Comparison of ENCODE assay signal across 16 cellular contexts in genomic region chr11:77075425-77075905, GRCh38. TPM values are rescaled to one million over a fixed set of nuclear protein-coding genes. Genes with fewer than 3 reads are reported as not detected.
DNase-seq lines count a peak whose midpoint lies in the region; ATAC-seq and TF ChIP-seq lines count a peak whose summit lies in the region.
"Had no signal": no experiment of that assay in that cellular context is flagged by ENCODE, and none has a peak within 500 bp of the region (broad histone marks: within the 10 kb centered on the region; RNA-seq: fewer than 3 reads in every experiment).

No MANE protein-coding gene starts in this region.

- CTCF ChIA-PET in Caco-2 (lab: Charles Lee) = interaction anchor here (0.6 to 1.7 kb wide), 9 partner anchors 9 to 157 kb away, joined by 3 to 19 read pairs (median 3); partner anchors contain the start of gene CAPN5
- CTCF ChIA-PET in naive thymus-derived CD4-positive, alpha-beta T cell (lab: Charles Lee) = no interaction called here

- H2AFZ ChIP-seq in neuronal stem cell (ENCODE audit: low read length) = no peak overlapping the region

- peaks cover 2% of the 10 kb centered on the region for H3K79me1 ChIP-seq in neuronal stem cell (ENCODE audit: low read depth, low read length)

- DNase-seq in Caco-2 (peak; percentile 55 to 58), NCI-H2029 (lab: John Stamatoyannopoulos, UW) (peak; percentile 33), neuronal stem cell (ENCODE audit: low spot score) (no peak), brain microvascular endothelial cell (no peak), NCI-H1694 treated with DMSO at 0.1 percent for 48 hours (lab: John Stamatoyannopoulos, UW) (no peak)
- no peak for DNase-seq in naive thymus-derived CD4-positive, alpha-beta T cell
- DNase-seq: activated CD8-positive, alpha-beta T cell treated with anti-CD3 and anti-CD28 coated beads for 36 hours; heart left ventricle; naive thymus-derived CD8-positive, alpha-beta T cell; NCI-H1930 had no signal

- H3K9me3 ChIP-seq in Caco-2 = peaks cover 11% of the 10 kb centered on the region
- peaks cover under 1 to 14% of the 10 kb centered on the region in 2 donors for H3K9me3 ChIP-seq in neuronal stem cell (replicated peaks in 1 of 2; ENCODE audit: control insufficient read depth in 2 of 2, insufficient read depth in 1 of 2, low read depth in 1 of 2, low read length in 2 of 2)
- no peaks in the 10 kb centered on the region for H3K9me3 ChIP-seq in naive thymus-derived CD4-positive, alpha-beta T cell (ENCODE audit: control insufficient read depth in 2 of 3, low read length in 3 of 3)
- H3K9me3 ChIP-seq: adrenal gland had no signal

- H3K27me3 ChIP-seq in Caco-2 (replicated peaks; ENCODE audit: control insufficient read depth, insufficient read depth, low read length) = no peaks in the 10 kb centered on the region
- no peaks in the 10 kb centered on the region for H3K27me3 ChIP-seq in neuronal stem cell (ENCODE audit: control insufficient read depth in 3 of 3, insufficient read depth in 3 of 3, low read depth in 1 of 3, low read length in 3 of 3)
- H3K27me3 ChIP-seq in brain microvascular endothelial cell (replicated peaks) = no peaks in the 10 kb centered on the region
- H3K27me3 ChIP-seq in naive thymus-derived CD4-positive, alpha-beta T cell (ENCODE audit: control insufficient read depth in 2 of 2, insufficient read depth in 2 of 2, low read length in 2 of 2) = no peaks in the 10 kb centered on the region
- H3K27me3 ChIP-seq: adrenal gland, heart left ventricle had no signal

- H3K9ac ChIP-seq in neuronal stem cell (ENCODE audit: low read depth, low read length, poor library complexity) = peak overlapping the region; percentile 44

- no peaks in the 10 kb centered on the region for H3K36me3 ChIP-seq in Caco-2 (ENCODE audit: control insufficient read depth, insufficient read depth, low read length)
- peaks cover 0 to 20% of the 10 kb centered on the region in 2 donors for H3K36me3 ChIP-seq in neuronal stem cell (replicated peaks in 1 of 2; ENCODE audit: control insufficient read depth in 2 of 2, insufficient read depth in 2 of 2, low read length in 2 of 2)
- no peaks in the 10 kb centered on the region for H3K36me3 ChIP-seq in brain microvascular endothelial cell (replicated peaks)
- H3K36me3 ChIP-seq in naive thymus-derived CD4-positive, alpha-beta T cell (ENCODE audit: control insufficient read depth in 2 of 3, insufficient read depth in 3 of 3, low read length in 3 of 3) = no peaks in the 10 kb centered on the region
- H3K36me3 ChIP-seq: adrenal gland, heart left ventricle had no signal

- no peak overlapping the region for H2BK12ac ChIP-seq in neuronal stem cell (ENCODE audit: low read length)

- no peak overlapping the region for H2BK5ac ChIP-seq in neuronal stem cell (ENCODE audit: low read length)

- no peak overlapping the region for H2BK15ac ChIP-seq in neuronal stem cell (ENCODE audit: low read length)

- no peak overlapping the region for H3K4me3 Mint-ChIP-seq in Caco-2 (ENCODE audit: unreplicated experiment)
- no peak overlapping the region for H3K4me3 Mint-ChIP-seq in naive thymus-derived CD4-positive, alpha-beta T cell
- H3K4me3 Mint-ChIP-seq: activated CD8-positive, alpha-beta T cell treated with anti-CD3 and anti-CD28 coated beads for 36 hours; naive thymus-derived CD8-positive, alpha-beta T cell had no signal

- H2AK5ac ChIP-seq in neuronal stem cell (ENCODE audit: low read depth, low read length) = no peak overlapping the region

- no peak overlapping the region for H3K27ac Mint-ChIP-seq in Caco-2 (ENCODE audit: unreplicated experiment)
- no peak overlapping the region for H3K27ac Mint-ChIP-seq in naive thymus-derived CD4-positive, alpha-beta T cell
- H3K27ac Mint-ChIP-seq: activated CD8-positive, alpha-beta T cell treated with anti-CD3 and anti-CD28 coated beads for 36 hours had no signal

- peaks cover 19% of the 10 kb centered on the region for H3K9me3 Mint-ChIP-seq in Caco-2 (ENCODE audit: unreplicated experiment)
- peaks cover 0 to 13% (median 1%) of the 10 kb centered on the region in 11 donors for H3K9me3 Mint-ChIP-seq in naive thymus-derived CD4-positive, alpha-beta T cell

- no peaks in the 10 kb centered on the region for H3K27me3 Mint-ChIP-seq in Caco-2 (ENCODE audit: insufficient read depth, unreplicated experiment)
- H3K27me3 Mint-ChIP-seq in naive thymus-derived CD4-positive, alpha-beta T cell = peaks cover 0 to 18% (median 0%) of the 10 kb centered on the region in 5 donors
- H3K27me3 Mint-ChIP-seq: activated CD8-positive, alpha-beta T cell treated with anti-CD3 and anti-CD28 coated beads for 36 hours; naive thymus-derived CD8-positive, alpha-beta T cell had no signal

- H3K36me3 Mint-ChIP-seq in Caco-2 (ENCODE audit: insufficient read depth, unreplicated experiment) = no peaks in the 10 kb centered on the region
- H3K36me3 Mint-ChIP-seq in naive thymus-derived CD4-positive, alpha-beta T cell = peaks cover 0 to 9% (median 0%) of the 10 kb centered on the region in 5 donors
- H3K36me3 Mint-ChIP-seq: naive thymus-derived CD8-positive, alpha-beta T cell had no signal

- no peak for TF ChIP-seq CTCF in Caco-2 (IDR thresholded peaks at IDR 0.05; ENCODE audit: insufficient read depth in 1 of 2, low read depth in 1 of 2, low read length in 1 of 2, severe bottlenecking in 1 of 2, unreplicated experiment in 1 of 2)
- no peak for TF ChIP-seq CTCF in brain microvascular endothelial cell (IDR thresholded peaks at IDR 0.05; ENCODE audit: low read depth, low read length, missing control alignments)

- POLR2A ChIA-PET in Caco-2 (lab: Charles Lee) = interaction anchor here (0.6 to 1.1 kb wide), 2 partner anchors 9 to 55 kb away, joined by 3 read pairs; partner anchors contain the start of gene CAPN5
- POLR2A ChIA-PET in naive thymus-derived CD4-positive, alpha-beta T cell (lab: Charles Lee) = no interaction called here

- H3K4me2 ChIP-seq in neuronal stem cell (ENCODE audit: insufficient read depth, low read length, poor library complexity, severe bottlenecking) = no peak overlapping the region

- peak; percentile 70 for ATAC-seq in esophagus mucosa
- no peak for ATAC-seq in naive thymus-derived CD4-positive, alpha-beta T cell
- ATAC-seq in HG02678 (IDR thresholded peaks at IDR 0.05; ENCODE audit: unreplicated experiment) = no peak
- ATAC-seq: activated CD8-positive, alpha-beta T cell treated with anti-CD3 and anti-CD28 coated beads for 36 hours; heart left ventricle; naive thymus-derived CD8-positive, alpha-beta T cell had no signal

- H3K14ac ChIP-seq in neuronal stem cell (ENCODE audit: low read length) = no peak overlapping the region

- H3K4me3 ChIP-seq in Caco-2 (ENCODE audit: low read depth, low read length) (no peak overlapping the region), neuronal stem cell (ENCODE audit: low read length in 2 of 2) (no peak overlapping the region), brain microvascular endothelial cell (ENCODE audit: low read depth, low read length) (no peak overlapping the region)
- no peak overlapping the region for H3K4me3 ChIP-seq in naive thymus-derived CD4-positive, alpha-beta T cell (ENCODE audit: low read length)
- H3K4me3 ChIP-seq: adrenal gland, heart left ventricle had no signal

- H3K18ac ChIP-seq in neuronal stem cell (ENCODE audit: low read length) = no peak overlapping the region

- H3K4me1 Mint-ChIP-seq in Caco-2 (ENCODE audit: low read depth, unreplicated experiment) = peaks cover 21% of the 10 kb centered on the region
- H3K4me1 Mint-ChIP-seq in naive thymus-derived CD4-positive, alpha-beta T cell = peaks cover 10 to 40% (median 15%) of the 10 kb centered on the region in 7 donors

- peak overlapping the region; percentile 55 for H3K23ac ChIP-seq in neuronal stem cell (ENCODE audit: low read depth, low read length, poor library complexity)

- H3K4ac ChIP-seq in neuronal stem cell (ENCODE audit: low read length) = no peak overlapping the region

- no TSS peak for BruUV-seq in Caco-2 (replicated peaks; lab: Mats Ljungman, UMichigan)

- peaks cover 10% of the 10 kb centered on the region for H3K4me1 ChIP-seq in Caco-2
- H3K4me1 ChIP-seq in neuronal stem cell (ENCODE audit: control insufficient read depth in 2 of 2, insufficient read depth in 1 of 2, low read depth in 1 of 2, low read length in 2 of 2) = peaks cover 3 to 6% of the 10 kb centered on the region in 2 donors
- peaks cover 0 to 16% of the 10 kb centered on the region in 2 donors for H3K4me1 ChIP-seq in naive thymus-derived CD4-positive, alpha-beta T cell (ENCODE audit: control insufficient read depth in 2 of 2, insufficient read depth in 2 of 2, low read length in 2 of 2)

- WGBS in neuronal stem cell (ENCODE audit: extremely low coverage in 2 of 2, insufficient read length in 2 of 2, insufficient replicate concordance in 1 of 2), 2 donors = no CpG with 5 or more reads among the region's 5 CpGs

- H2BK120ac ChIP-seq in neuronal stem cell (ENCODE audit: low read depth, low read length) = no peak overlapping the region

- intact Hi-C loops in Caco-2 (cut with micrococcal nuclease; ENCODE audit: unreplicated experiment) = loop anchor here (1.0 to 2.0 kb wide), 2 partner anchors 16 to 29 kb away; no protein-coding TSS in a partner anchor
- intact Hi-C loops in naive thymus-derived CD4-positive, alpha-beta T cell (cut with micrococcal nuclease) = no loop called here

- no peak overlapping the region for H4K8ac ChIP-seq in neuronal stem cell (ENCODE audit: low read depth, low read length)

- H3K27ac ChIP-seq in neuronal stem cell (replicated peaks; ENCODE audit: low read length) (no peak overlapping the region), brain microvascular endothelial cell (no peak overlapping the region)
- H3K27ac ChIP-seq in naive thymus-derived CD4-positive, alpha-beta T cell (ENCODE audit: low read depth, low read length) = no peak overlapping the region

- H4K91ac ChIP-seq in neuronal stem cell (ENCODE audit: low read depth, low read length, poor library complexity) = no peak overlapping the region

- in situ Hi-C loops in brain microvascular endothelial cell (cut with HindIII; ENCODE audit: low pct_ligation_motif_present, low sequenced_read_pairs) = no loop called here

RNA-seq across cellular contexts. Expression of gene CAPN5, which starts 8.7 kb away (rescaled TPM):
- total RNA-seq in Caco-2 (2022) = 18.8 and 21.2 TPM in 2 replicates
- total RNA-seq in esophagus mucosa = 30.4 TPM
- 7.6 TPM for polyA plus RNA-seq in neuronal stem cell (2013, experiment 1 of 2)
- polyA plus RNA-seq in neuronal stem cell (2013, experiment 2 of 2) = 8.0 TPM
- total RNA-seq in naive thymus-derived CD4-positive, alpha-beta T cell = 1 to 10 TPM in 4 of 5 experiments, under 1 TPM in 1; 0.94 to 5.8 (median 5.6) TPM
- 1 to 10 TPM; 3.0 to 5.8 TPM for polyA plus RNA-seq in naive thymus-derived CD4-positive, alpha-beta T cell

RNA-seq across cellular contexts. Expression of gene OMP, which starts 27.2 kb away (rescaled TPM):
- total RNA-seq in Caco-2 (2022) (0.70 and 2.5 TPM in 2 replicates), esophagus mucosa (not detected)
- polyA plus RNA-seq in neuronal stem cell (2013, experiment 1 of 2) = not detected
- not detected for polyA plus RNA-seq in neuronal stem cell (2013, experiment 2 of 2)
- total RNA-seq in naive thymus-derived CD4-positive, alpha-beta T cell = 1 to 10 TPM in 1 of 5 experiments, not detected in 4; 1.1 TPM
- not detected for polyA plus RNA-seq in naive thymus-derived CD4-positive, alpha-beta T cell
- total RNA-seq: activated CD8-positive, alpha-beta T cell treated with anti-CD3 and anti-CD28 coated beads for 36 hours; heart left ventricle; SK-MEL-5; temporal lobe had no signal
- polyA plus RNA-seq: heart left ventricle; naive thymus-derived CD8-positive, alpha-beta T cell had no signal

RNA-seq across cellular contexts. Expression of gene B3GNT6, which starts 41.3 kb away (rescaled TPM):
- total RNA-seq in Caco-2 (2022) (not detected in 2 replicates), esophagus mucosa (2.3 TPM)
- polyA plus RNA-seq in neuronal stem cell (2013, experiment 1 of 2) = not detected
- polyA plus RNA-seq in neuronal stem cell (2013, experiment 2 of 2) = not detected
- not detected for total RNA-seq in naive thymus-derived CD4-positive, alpha-beta T cell
- not detected for polyA plus RNA-seq in naive thymus-derived CD4-positive, alpha-beta T cell
- total RNA-seq: activated CD8-positive, alpha-beta T cell treated with anti-CD3 and anti-CD28 coated beads for 36 hours; adrenal gland; heart left ventricle; naive thymus-derived CD8-positive, alpha-beta T cell; renal cortical epithelial cell; SK-MEL-5 had no signal
- polyA plus RNA-seq: adrenal gland; heart left ventricle; naive thymus-derived CD8-positive, alpha-beta T cell had no signal

RNA-seq across cellular contexts. Expression of gene MYO7A, which starts 52.6 kb away (rescaled TPM):
- total RNA-seq in Caco-2 (2022) (8.9 and 10.2 TPM in 2 replicates), esophagus mucosa (0.96 TPM)
- 0.71 TPM for polyA plus RNA-seq in neuronal stem cell (2013, experiment 1 of 2)
- polyA plus RNA-seq in neuronal stem cell (2013, experiment 2 of 2) = 0.60 TPM
- total RNA-seq in naive thymus-derived CD4-positive, alpha-beta T cell = 1 to 10 TPM in 1 of 5 experiments, under 1 TPM in 4; 0.07 to 2.5 (median 0.27) TPM
- not detected for polyA plus RNA-seq in naive thymus-derived CD4-positive, alpha-beta T cell
- polyA plus RNA-seq: naive thymus-derived CD8-positive, alpha-beta T cell had no signal

Comparison
In these comparisons a context has a peak if more than half of its experiments do, and no peak if none do; other contexts are left out.
1. DNase-seq: peak in Caco-2 (2 of 2) and NCI-H2029 (single experiment); none in neuronal stem cell (single experiment), brain microvascular endothelial cell (single experiment), NCI-H1694 treated with DMSO at 0.1 percent for 48 hours (single experiment) and naive thymus-derived CD4-positive, alpha-beta T cell (0 of 9).